In genomic region chr17:77728022-77728671, GRCh38 we compare ENCODE assay signal across 9 cellular contexts.
DNase-seq lines count a peak whose midpoint lies in the region; ATAC-seq and TF ChIP-seq lines count a peak whose summit lies in the region.
"Had no signal": no experiment of that assay in that cellular context is flagged by ENCODE, and none has a peak within 500 bp of the region (broad histone marks: within the 10 kb centered on the region; RNA-seq: fewer than 3 reads in every experiment).

No MANE protein-coding gene starts in this region.

- no peaks in the 10 kb centered on the region for H3K79me2 ChIP-seq in H9 (ENCODE audit: insufficient read depth, low read length)

- no peak overlapping the region for H4K8ac ChIP-seq in H9 (replicated peaks; ENCODE audit: insufficient read length, low read depth, low read length)

- no peak overlapping the region for H3T11ph ChIP-seq in H9 (ENCODE audit: low read length)

- TF ChIP-seq POLR2A in gastrocnemius medialis (IDR thresholded peaks at IDR 0.05) = no peak

- no peak overlapping the region for H2BK5ac ChIP-seq in H9 (ENCODE audit: insufficient read length, low read length)

- POLR2A ChIA-PET in activated CD4-positive, alpha-beta T cell treated with anti-CD3 and anti-CD28 coated beads, Interleukin-2, amount 10 ng/mL, durations not matched to agents 7 days and 5 days (lab: Charles Lee) = no interaction called here

- no peaks in the 10 kb centered on the region for H3K79me1 ChIP-seq in H9 (ENCODE audit: insufficient read depth, low read depth, low read length, poor library complexity, severe bottlenecking)

- TF ChIP-seq CTCF in H9 (conservative IDR thresholded peaks at IDR 0.05) (peak; percentile 46; the same call in 2 of the 3 replicates), endodermal cell (conservative IDR thresholded peaks at IDR 0.05) (peak; percentile 46), gastrocnemius medialis (IDR thresholded peaks at IDR 0.05 in 4 of 5, conservative IDR thresholded peaks at IDR 0.05 in 1 of 5) (peak in 3 of 5 experiments; percentile 35 to 51 (median 37))

- H3K36me3 Mint-ChIP-seq in H9 (ENCODE audit: insufficient read depth in 1 of 3, low read depth in 3 of 3) (peaks cover 6 to 16% (median 13%) of the 10 kb centered on the region in 3 experiments; a peak in 6 of 7 replicates), endodermal cell (ENCODE audit: low read depth) (no peaks in the 10 kb centered on the region)
- peaks cover 3% of the 10 kb centered on the region for H3K36me3 Mint-ChIP-seq in activated CD4-positive, alpha-beta T cell treated with anti-CD3 and anti-CD28 coated beads, Interleukin-2, amount 10 ng/mL, durations not matched to agents 7 days and 5 days (ENCODE audit: low read depth)

- no peaks in the 10 kb centered on the region for H3K36me3 ChIP-seq in endodermal cell (ENCODE audit: control insufficient read depth, insufficient read depth, low read length)
- no peaks in the 10 kb centered on the region for H3K36me3 ChIP-seq in gastrocnemius medialis

- in situ Hi-C loops in gastrocnemius medialis (cut with MboI; ENCODE audit: low sequenced_read_pairs in 4 of 4) = loop anchor here in 1 of 4 donors (10.0 to 25.0 kb wide), 2 partner anchors 183 to 691 kb away; no protein-coding TSS in a partner anchor

- no peak overlapping the region for H3K4me3 ChIP-seq in endodermal cell (ENCODE audit: low read length)
- no peak overlapping the region for H3K4me3 ChIP-seq in gastrocnemius medialis

- H4K91ac ChIP-seq in H9 (ENCODE audit: insufficient read length, low read depth, low read length) = no peak overlapping the region

- H2BK15ac ChIP-seq in H9 (ENCODE audit: low read depth, low read length) = no peak overlapping the region

- H3K4ac ChIP-seq in H9 (ENCODE audit: low read depth, low read length) = no peak overlapping the region

- H3K4me3 Mint-ChIP-seq in H9 (no peak overlapping the region), endodermal cell (no peak overlapping the region)
- H3K4me3 Mint-ChIP-seq in activated CD4-positive, alpha-beta T cell treated with anti-CD3 and anti-CD28 coated beads, Interleukin-2, amount 10 ng/mL, durations not matched to agents 7 days and 5 days = no peak overlapping the region

- H2AFZ ChIP-seq in H9 (ENCODE audit: low read length) = no peak overlapping the region

- no peaks in the 10 kb centered on the region for H4K20me1 ChIP-seq in H9 (ENCODE audit: control insufficient read depth, insufficient read depth, insufficient read length)

- no peaks in the 10 kb centered on the region for H3K4me1 ChIP-seq in H9 (ENCODE audit: insufficient read depth, low read length)
- no peaks in the 10 kb centered on the region for H3K4me1 ChIP-seq in endodermal cell (ENCODE audit: control insufficient read depth, insufficient read depth, low read length)
- peaks cover 4 to 6% of the 10 kb centered on the region in 2 donors for H3K4me1 ChIP-seq in gastrocnemius medialis

- no peak overlapping the region for H3K27ac Mint-ChIP-seq in H9
- no peak overlapping the region for H3K27ac Mint-ChIP-seq in endodermal cell
- no peak overlapping the region for H3K27ac Mint-ChIP-seq in activated CD4-positive, alpha-beta T cell treated with anti-CD3 and anti-CD28 coated beads, Interleukin-2, amount 10 ng/mL, durations not matched to agents 7 days and 5 days

- no peak overlapping the region for H2BK12ac ChIP-seq in H9 (ENCODE audit: insufficient read length, low read depth, low read length)

- H3K9me3 ChIP-seq in H9 (ENCODE audit: control insufficient read depth, low read depth, low read length) (no peaks in the 10 kb centered on the region), endodermal cell (ENCODE audit: control insufficient read depth, low read length) (peaks cover 10% of the 10 kb centered on the region), gastrocnemius medialis (no peaks in the 10 kb centered on the region)

- DNase-seq in H9 = peak; percentile 50
- DNase-seq in NCI-H345 (lab: John Stamatoyannopoulos, UW) = peak; percentile 61
- DNase-seq in endodermal cell = peak; percentile 73
- peak in 1 of 2 donors; percentile 52 for DNase-seq in gastrocnemius medialis
- DNase-seq in activated CD4-positive, alpha-beta T cell treated with anti-CD3 and anti-CD28 coated beads, Interleukin-2, amount 10 ng/mL, durations not matched to agents 7 days and 5 days = no peak
- no peak for DNase-seq in HuH-7.5 (ENCODE audit: low spot score)
- DNase-seq in pons (ENCODE audit: low spot score) = no peak
- DNase-seq: kidney glomerular epithelial cell had no signal

- H3K27me3 ChIP-seq in H9 (ENCODE audit: insufficient read depth, low read length) = no peaks in the 10 kb centered on the region
- H3K27me3 ChIP-seq in endodermal cell (ENCODE audit: control insufficient read depth, insufficient read depth, low read length, poor library complexity, severe bottlenecking) = no peaks in the 10 kb centered on the region
- peaks cover 0 to 6% (median 0%) of the 10 kb centered on the region in 3 donors for H3K27me3 ChIP-seq in gastrocnemius medialis

- peaks cover 54% of the 10 kb centered on the region for H3K27me3 Mint-ChIP-seq in H9 (ENCODE audit: low read depth)
- H3K27me3 Mint-ChIP-seq in endodermal cell (ENCODE audit: insufficient read depth) = peaks cover 6% of the 10 kb centered on the region
- H3K27me3 Mint-ChIP-seq in activated CD4-positive, alpha-beta T cell treated with anti-CD3 and anti-CD28 coated beads, Interleukin-2, amount 10 ng/mL, durations not matched to agents 7 days and 5 days = peaks cover 24% of the 10 kb centered on the region

- no peak overlapping the region for H3K18ac ChIP-seq in H9 (ENCODE audit: insufficient read length, low read depth, low read length)

- CTCF ChIA-PET in activated CD4-positive, alpha-beta T cell treated with anti-CD3 and anti-CD28 coated beads, Interleukin-2, amount 10 ng/mL, durations not matched to agents 7 days and 5 days (lab: Charles Lee) = no interaction called here

- peak; percentile 76 to 83 for ATAC-seq in gastrocnemius medialis
- no peak for ATAC-seq in HG02938 (IDR thresholded peaks at IDR 0.05; ENCODE audit: unreplicated experiment)

- H3K4me1 Mint-ChIP-seq in H9 = peaks cover 8 to 16% of the 10 kb centered on the region in 2 experiments
- no peaks in the 10 kb centered on the region for H3K4me1 Mint-ChIP-seq in endodermal cell
- H3K4me1 Mint-ChIP-seq in activated CD4-positive, alpha-beta T cell treated with anti-CD3 and anti-CD28 coated beads, Interleukin-2, amount 10 ng/mL, durations not matched to agents 7 days and 5 days = peaks cover 4% of the 10 kb centered on the region

- no peak overlapping the region for H3K27ac ChIP-seq in H9 (ENCODE audit: insufficient read length, low read depth, low read length)
- no peak overlapping the region for H3K27ac ChIP-seq in endodermal cell (ENCODE audit: low read depth, low read length)
- peak overlapping the region; percentile 58 to 75 (median 72) for H3K27ac ChIP-seq in gastrocnemius medialis

- H4K5ac ChIP-seq in H9 (ENCODE audit: insufficient read length, low read depth, low read length) = no peak overlapping the region

- H2AK5ac ChIP-seq in H9 (ENCODE audit: insufficient read length, low read length) = no peak overlapping the region

- H2BK20ac ChIP-seq in H9 (ENCODE audit: low read depth, low read length, poor library complexity, severe bottlenecking) = no peak overlapping the region

- no peak overlapping the region for H3K23ac ChIP-seq in H9 (ENCODE audit: insufficient read length, low read depth, low read length)

- WGBS in H9 (ENCODE audit: extremely low coverage, insufficient read length, low lambda C conversion rate) = no CpG with 5 or more reads among the region's 14 CpGs
- WGBS in endodermal cell (ENCODE audit: insufficient coverage in 1 of 2, insufficient read length in 1 of 2), 2 experiments = 84 to 88% methylated on average over 8 to 14 of the region's 14 CpGs

- no peak overlapping the region for H3K56ac ChIP-seq in H9 (ENCODE audit: insufficient read length, low read depth, low read length)

- H3K23me2 ChIP-seq in H9 (ENCODE audit: insufficient read length, low read depth, low read length, poor library complexity, severe bottlenecking) = no peaks in the 10 kb centered on the region

- H3K9ac ChIP-seq in H9 (ENCODE audit: extremely low read depth, insufficient read length, low read length) (no peak overlapping the region), endodermal cell (ENCODE audit: extremely low read depth, low read length, poor library complexity, severe bottlenecking) (no peak overlapping the region)

- intact Hi-C loops in gastrocnemius medialis (cut with DNase I; ENCODE audit: low total_unique reads) = no loop called here

- H2BK120ac ChIP-seq in H9 (ENCODE audit: low read depth, low read length, poor library complexity, severe bottlenecking) = no peak overlapping the region

- H3K4me2 ChIP-seq in H9 (ENCODE audit: insufficient read depth, insufficient read length, low read length) = no peak overlapping the region

- H3K9me3 Mint-ChIP-seq in H9 (peaks cover 23 to 29% of the 10 kb centered on the region in 2 experiments), endodermal cell (peaks cover 20% of the 10 kb centered on the region)
- H3K9me3 Mint-ChIP-seq in activated CD4-positive, alpha-beta T cell treated with anti-CD3 and anti-CD28 coated beads, Interleukin-2, amount 10 ng/mL, durations not matched to agents 7 days and 5 days = peaks cover 11% of the 10 kb centered on the region

- H3K14ac ChIP-seq in H9 (ENCODE audit: insufficient read depth, low read length) = no peak overlapping the region

Comparison
In these comparisons a context has a peak if more than half of its experiments do, and no peak if none do; other contexts are left out.
1. DNase-seq: peak in H9 (single experiment), NCI-H345 (single experiment) and endodermal cell (single experiment); none in activated CD4-positive, alpha-beta T cell treated with anti-CD3 and anti-CD28 coated beads, Interleukin-2, amount 10 ng/mL, durations not matched to agents 7 days and 5 days (single experiment), HuH-7.5 (single experiment) and pons (single experiment).
2. H3K27ac ChIP-seq: peak in gastrocnemius medialis (4 of 4); none in H9 (single experiment) and endodermal cell (single experiment).
3. Peak in every context shown above with its lines, with median percentiles within 50 percentile points of each other: CTCF ChIP-seq.